In genomic region chrX:57906790-57907189, GRCh38 we compare ENCODE assay signal across 11 cellular contexts. TPM values are rescaled to one million over a fixed set of nuclear protein-coding genes. Genes with fewer than 3 reads are reported as not detected.
A peak's percentile ranks its signal among the peaks of the same experiment; 100 is the strongest.
DNase-seq lines count a peak whose midpoint lies in the region; ATAC-seq, FAIRE-seq and TF ChIP-seq lines count a peak whose summit lies in the region.
"Had no signal": no experiment of that assay in that cellular context is flagged by ENCODE, and none has a peak within 500 bp of the region (broad histone marks: within the 10 kb centered on the region; RNA-seq: fewer than 3 reads in every experiment).

No MANE protein-coding gene starts in this region.

- BruUV-seq in Calu3 (replicated peaks; lab: Mats Ljungman, UMichigan) (no TSS peak), GM12878 (replicated peaks; lab: Mats Ljungman, UMichigan) (no TSS peak)

- H3K36me3 ChIP-seq in GM12878 (ENCODE audit: control insufficient read depth in 2 of 2, insufficient read depth in 2 of 2, low read length in 1 of 2) (no peaks in the 10 kb centered on the region), hepatocyte (replicated peaks; ENCODE audit: insufficient read depth, low read depth) (no peaks in the 10 kb centered on the region)

- H3K9ac ChIP-seq in GM12878 (ENCODE audit: control insufficient read depth, insufficient read depth, low read length): no peak overlapping the region

- H3K27ac ChIP-seq in GM12878 (ENCODE audit: control insufficient read depth, insufficient read depth) (no peak overlapping the region), hepatocyte (no peak overlapping the region)

- peaks cover 17% of the 10 kb centered on the region for H3K4me1 Mint-ChIP-seq in Calu3 (ENCODE audit: low read depth, unreplicated experiment)
- H3K4me1 Mint-ChIP-seq in natural killer cell treated with Interleukin-12 subunit alpha and Interleukin-12 subunit beta and Interleukin-15 and Interleukin-18, amount 100 ng/mL, for 72 hours (ENCODE audit: low read depth in 2 of 2): peaks cover 11 to 28% of the 10 kb centered on the region in 2 donors

- POLR2A ChIA-PET in GM12878 (lab: Charles Lee): no interaction called here

- no peak for TF ChIP-seq RAD21 in GM12878 (IDR thresholded peaks at IDR 0.05; ENCODE audit: insufficient read depth, low read depth, low read length)

- no peaks in the 10 kb centered on the region for H3K27me3 Mint-ChIP-seq in Calu3 (ENCODE audit: unreplicated experiment)
- no peaks in the 10 kb centered on the region for H3K27me3 Mint-ChIP-seq in natural killer cell treated with Interleukin-12 subunit alpha and Interleukin-12 subunit beta and Interleukin-15 and Interleukin-18, amount 100 ng/mL, for 72 hours
- H3K27me3 Mint-ChIP-seq: IgD-negative memory B cell had no signal

- FAIRE-seq in GM12878 (lab: Jason Lieb, UNC): no peak

- no peaks in the 10 kb centered on the region for H3K4me1 ChIP-seq in GM12878 (ENCODE audit: control insufficient read depth, insufficient read depth, low read length)
- H3K4me1 ChIP-seq in hepatocyte (ENCODE audit: insufficient read depth): no peaks in the 10 kb centered on the region

- H3K9me2 ChIP-seq in hepatocyte (replicated peaks; ENCODE audit: insufficient read depth): no peaks in the 10 kb centered on the region

- ATAC-seq in GM12878: no peak
- no peak for ATAC-seq in natural killer cell treated with Interleukin-12 subunit alpha and Interleukin-12 subunit beta and Interleukin-15 and Interleukin-18, amount 100 ng/mL, for 72 hours
- ATAC-seq in GM18861 (IDR thresholded peaks at IDR 0.05; ENCODE audit: unreplicated experiment): no peak
- ATAC-seq in HG03354 (IDR thresholded peaks at IDR 0.05; ENCODE audit: poor library complexity, severe bottlenecking, unreplicated experiment): no peak

- TF ChIP-seq POLR2A in GM12878 (IDR thresholded peaks at IDR 0.05; ENCODE audit: low read depth, low read length): no peak

- 11% methylated on average over 1 of the region's 1 CpG for WGBS in GM12878 (ENCODE audit: insufficient coverage, insufficient replicate concordance, low lambda C conversion rate, missing lambda C conversion rate)
- WGBS in hepatocyte (ENCODE audit: low lambda C conversion rate, missing lambda C conversion rate): 72% methylated on average over 1 of the region's 1 CpG

- H3K27ac Mint-ChIP-seq in Calu3 (ENCODE audit: unreplicated experiment): peak overlapping the region; percentile 24
- peak overlapping the region; percentile 11 to 36 for H3K27ac Mint-ChIP-seq in natural killer cell treated with Interleukin-12 subunit alpha and Interleukin-12 subunit beta and Interleukin-15 and Interleukin-18, amount 100 ng/mL, for 72 hours

- H3K4me3 Mint-ChIP-seq in Calu3 (ENCODE audit: low read depth, unreplicated experiment): no peak overlapping the region
- H3K4me3 Mint-ChIP-seq in natural killer cell treated with Interleukin-12 subunit alpha and Interleukin-12 subunit beta and Interleukin-15 and Interleukin-18, amount 100 ng/mL, for 72 hours: peak overlapping the region; percentile 27

- DNase-seq in Calu3 (no peak), LHCN-M2 (ENCODE audit: low read depth) (peak; percentile 62), GM12878 (ENCODE audit: low read depth, low spot score) (no peak), hepatocyte (ENCODE audit: low spot score) (no peak), posterior cingulate gyrus (no peak)
- DNase-seq in natural killer cell treated with Interleukin-12 subunit alpha and Interleukin-12 subunit beta and Interleukin-15 and Interleukin-18, amount 100 ng/mL, for 72 hours (ENCODE audit: low spot score): no peak
- DNase-seq: hippocampal formation had no signal

- in situ Hi-C loops in GM12878 (cut with MboI): loop anchor here (25.0 kb wide), 3 partner anchors 919 to 1344 kb away; partner anchors contain the start of genes SPIN3 and UBQLN2

- H3K9me3 ChIP-seq in GM12878 (replicated peaks; ENCODE audit: control insufficient read depth, insufficient read depth, low read length) (no peaks in the 10 kb centered on the region), hepatocyte (ENCODE audit: low read depth) (peaks cover 5% of the 10 kb centered on the region)

- TF ChIP-seq CTCF in Calu3 (IDR thresholded peaks at IDR 0.05; ENCODE audit: unreplicated experiment) (no peak), GM12878 (IDR thresholded peaks at IDR 0.05 in 2 of 3, conservative IDR thresholded peaks at IDR 0.05 in 1 of 3; ENCODE audit: control insufficient read depth in 2 of 3, extremely low read depth in 1 of 3, insufficient read depth in 1 of 3, low read depth in 3 of 3, low read length in 3 of 3) (no peak), hepatocyte (IDR thresholded peaks at IDR 0.05; ENCODE audit: poor library complexity) (no peak)

- H3K4me2 ChIP-seq in GM12878 (ENCODE audit: control insufficient read depth, insufficient read depth): peak overlapping the region; percentile 54; the same call in 1 of the 2 replicates
- no peak overlapping the region for H3K4me2 ChIP-seq in hepatocyte

- no peak overlapping the region for H3K4me3 ChIP-seq in GM12878
- no peak overlapping the region for H3K4me3 ChIP-seq in hepatocyte

- H4K20me1 ChIP-seq in GM12878 (ENCODE audit: control insufficient read depth, insufficient read depth) (no peaks in the 10 kb centered on the region), hepatocyte (ENCODE audit: insufficient read depth, poor library complexity, severe bottlenecking) (no peaks in the 10 kb centered on the region)

- H3K36me3 Mint-ChIP-seq in Calu3 (ENCODE audit: insufficient read depth, unreplicated experiment): peaks cover 13% of the 10 kb centered on the region
- H3K36me3 Mint-ChIP-seq in natural killer cell treated with Interleukin-12 subunit alpha and Interleukin-12 subunit beta and Interleukin-15 and Interleukin-18, amount 100 ng/mL, for 72 hours: no peaks in the 10 kb centered on the region

- CTCF ChIA-PET in Calu3 (lab: Charles Lee) (no interaction called here), GM12878 (lab: Yijun Ruan, JAX) (no interaction called here)

- H2AFZ ChIP-seq in GM12878 (ENCODE audit: control insufficient read depth, low read depth, low read length) (no peak overlapping the region), hepatocyte (no peak overlapping the region)

- intact Hi-C loops in Calu3 (cut with micrococcal nuclease; ENCODE audit: unreplicated experiment): loop anchor here (5.0 kb wide), 1 partner anchor 309 kb away; no protein-coding TSS in a partner anchor
- intact Hi-C loops in GM12878 (cut with micrococcal nuclease; ENCODE audit: unreplicated experiment): no loop called here
- intact Hi-C loops in posterior cingulate gyrus (cut with DNase I): no loop called here

- H3K9me3 Mint-ChIP-seq in Calu3 (ENCODE audit: low read depth, unreplicated experiment): no peaks in the 10 kb centered on the region
- no peaks in the 10 kb centered on the region for H3K9me3 Mint-ChIP-seq in natural killer cell treated with Interleukin-12 subunit alpha and Interleukin-12 subunit beta and Interleukin-15 and Interleukin-18, amount 100 ng/mL, for 72 hours
- H3K9me3 Mint-ChIP-seq: IgD-negative memory B cell had no signal

- TF ChIP-seq EP300 in GM12878 (IDR thresholded peaks at IDR 0.05; ENCODE audit: borderline replicate concordance in 1 of 2, control insufficient read depth in 1 of 2, low read depth in 2 of 2, low read length in 2 of 2): no peak

- SMC1A ChIA-PET in GM12878 (lab: Charles Lee; ENCODE audit: uncharacterized antibody, unreplicated experiment): interaction anchor here (0.9 to 1.1 kb wide), 2 partner anchors 8 to 310 kb away, joined by 3 read pairs; no protein-coding TSS in a partner anchor

- H3K27me3 ChIP-seq in GM12878 (replicated peaks in 1 of 2; ENCODE audit: control insufficient read depth in 2 of 2, insufficient read depth in 2 of 2, low read length in 1 of 2): no peaks in the 10 kb centered on the region
- H3K27me3 ChIP-seq in hepatocyte: no peaks in the 10 kb centered on the region

- RAD21 ChIA-PET in GM12878 (lab: Charles Lee; ENCODE audit: unreplicated experiment): no interaction called here

- H3K79me2 ChIP-seq in GM12878 (ENCODE audit: control insufficient read depth, insufficient read depth, low read length): no peaks in the 10 kb centered on the region; the same call in none of the 2 replicates
- H3K79me2 ChIP-seq in hepatocyte: no peaks in the 10 kb centered on the region

TF ChIP-seq in GM12878, 131 proteins besides CTCF, POLR2A, EP300 and RAD21 (continues in another document):
- no peak for TF ChIP-seq NFIC (IDR thresholded peaks at IDR 0.05; ENCODE audit: low read depth, low read length)
- TF ChIP-seq ZSCAN29 (IDR thresholded peaks at IDR 0.05): no peak
- no peak for TF ChIP-seq ATF3 (IDR thresholded peaks at IDR 0.05; ENCODE audit: borderline replicate concordance, extremely low read depth, low read depth, low read length)

RNA-seq across cellular contexts. Expression of gene ZXDA, which starts 3.5 kb away (rescaled TPM):
- total RNA-seq in Calu3 (2022) (3.5 and 4.0 TPM in 2 replicates), LHCN-M2 (2014; rRNA removed) (4.8 and 5.8 TPM in 2 replicates), GM12878 (2014; rRNA removed) (2.8 and 2.9 TPM in 2 replicates), GM12878 (2014; rRNA removed; fragmentation: Illumina TruSeq; extraction: Trizol) (1.7 and 2.1 TPM in 2 replicates), GM12878 (2021) (2.2 and 2.5 TPM in 2 replicates), hepatocyte (not detected in 2 replicates)
- 1.4 TPM for polyA plus RNA-seq in LHCN-M2 (2012)
- 4.4 and 4.5 TPM in 2 replicates for total RNA-seq in GM12878 (2013; cell fraction: nucleolus; rRNA removed)
- polyA plus RNA-seq in GM12878 (2011; ENCODE audit: low read depth): 0.88 TPM
- polyA plus RNA-seq in GM12878 (2011; rRNA removed) (0.33 and 0.46 TPM in 2 replicates), GM12878 (2014; fragmentation: Illumina TruSeq; extraction: Trizol) (1.3 and 1.7 TPM in 2 replicates), GM12878 (2014; fragmentation: Nextera tagmentation; extraction: Ambion mirVana) (under 1 TPM; 0.10 to 0.13 TPM), GM12878 (2014; rRNA removed) (0.88 and 1.3 TPM in 2 replicates), GM12878 (2016; fragmentation: Nextera tagmentation; extraction: Ambion mirVana) (under 1 TPM; 0.69 to 0.72 TPM), hepatocyte (not detected in 2 replicates)
- polyA plus RNA-seq in GM12878 (2011; cell fraction: cytosol; rRNA removed): 0.40 and 0.42 TPM in 2 replicates
- polyA plus RNA-seq in GM12878 (2011; cell fraction: nucleus; rRNA removed): 0.42 and 0.45 TPM in 2 replicates
- polyA plus RNA-seq in GM12878 (2012): 0.97 and 1.5 TPM in 2 replicates
- polyA minus RNA-seq in GM12878 (2011; rRNA and poly(A)+ RNA removed): 0.80 and 1.2 TPM in 2 replicates
- 0.80 and 1.0 TPM in 2 replicates for polyA minus RNA-seq in GM12878 (2011; cell fraction: cytosol; rRNA and poly(A)+ RNA removed)
- 1.5 and 2.3 TPM in 2 replicates for polyA minus RNA-seq in GM12878 (2011; cell fraction: nucleus; rRNA and poly(A)+ RNA removed)
- 1 to 10 TPM; 3.0 TPM for total RNA-seq in natural killer cell treated with Interleukin-12 subunit alpha and Interleukin-12 subunit beta and Interleukin-15 and Interleukin-18, amount 100 ng/mL, for 72 hours
- total RNA-seq: osteocyte had no signal
